9 cellular contexts compared by ENCODE assay signal in the genomic region with DNA sequence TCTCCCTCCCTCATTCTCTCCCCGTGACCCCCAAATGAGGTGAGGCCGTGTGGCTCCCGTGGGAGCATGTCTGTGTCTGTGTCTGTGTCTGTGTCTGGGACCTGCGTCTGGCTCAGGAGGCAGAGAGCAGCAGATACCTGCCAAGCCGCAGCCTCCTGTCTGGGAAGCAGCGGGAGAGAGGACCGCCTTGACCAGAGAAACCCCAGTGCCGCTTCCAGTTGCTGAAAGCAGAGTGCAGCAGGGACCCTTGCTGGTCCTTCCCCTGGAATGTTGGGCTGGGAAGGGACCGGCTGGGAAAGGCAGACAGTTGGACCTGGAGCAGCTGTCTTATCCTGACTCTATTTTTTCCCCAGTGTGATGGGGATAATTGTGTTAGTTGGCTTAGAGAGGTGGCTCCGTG. TPM values are rescaled to one million over a fixed set of nuclear protein-coding genes. Genes with fewer than 3 reads are reported as not detected.
DNase-seq lines count a peak whose midpoint lies in the region; ATAC-seq and TF ChIP-seq lines count a peak whose summit lies in the region.
"Had no signal": no experiment of that assay in that cellular context is flagged by ENCODE, and none has a peak within 500 bp of the region (broad histone marks: within the 10 kb centered on the region; RNA-seq: fewer than 3 reads in every experiment).

No MANE protein-coding gene starts in this region.

- H3K36me3 ChIP-seq in MM.1S (replicated peaks; ENCODE audit: insufficient read depth, low read length) (no peaks in the 10 kb centered on the region), thoracic aorta (no peaks in the 10 kb centered on the region)

- DNase-seq in MM.1S (no peak), coronary artery (ENCODE audit: low spot score) (no peak), left kidney (ENCODE audit: low read depth, low spot score) (peak; percentile 59), thoracic aorta (ENCODE audit: low spot score) (no peak), SW480 (ENCODE audit: low spot score) (no peak), NCI-H524 treated with DMSO at 0.1 percent for 48 hours (lab: John Stamatoyannopoulos, UW) (no peak), lower leg skin (ENCODE audit: low spot score in 2 of 2) (no peak)
- DNase-seq: SIG-M5 had no signal

- H3K79me2 ChIP-seq in MM.1S (ENCODE audit: low read length) = no peaks in the 10 kb centered on the region

- ATAC-seq in thoracic aorta (ENCODE audit: insufficient number of reproducible peaks, low FRiP score, low read depth) (no peak), HG03378 (IDR thresholded peaks at IDR 0.05; ENCODE audit: unreplicated experiment) (no peak)

- H3K9ac ChIP-seq in MM.1S (ENCODE audit: low read length) = no peak overlapping the region

- H3K9me3 ChIP-seq in MM.1S (replicated peaks; ENCODE audit: insufficient read depth, low read length) (no peaks in the 10 kb centered on the region), thoracic aorta (no peaks in the 10 kb centered on the region)

- H2AFZ ChIP-seq in MM.1S (ENCODE audit: low read length) = peak overlapping the region; percentile 46

- no peak overlapping the region for H3K4me3 ChIP-seq in MM.1S (ENCODE audit: low read length)
- H3K4me3 ChIP-seq in coronary artery = peak overlapping the region; percentile 86
- H3K4me3 ChIP-seq in thoracic aorta = peak overlapping the region; percentile 76
- no peak overlapping the region for H3K4me3 ChIP-seq in lower leg skin (ENCODE audit: low read depth, poor library complexity, severe bottlenecking)

- no peaks in the 10 kb centered on the region for H3K9me2 ChIP-seq in MM.1S (replicated peaks; ENCODE audit: insufficient read depth, low read length)

- H3K27ac ChIP-seq in MM.1S (ENCODE audit: low read length) (no peak overlapping the region), coronary artery (peak overlapping the region; percentile 93 to 100), thoracic aorta (peak overlapping the region; percentile 96 to 98)

- no peaks in the 10 kb centered on the region for H3K27me3 ChIP-seq in MM.1S (replicated peaks; ENCODE audit: insufficient read depth, low read length)
- H3K27me3 ChIP-seq in thoracic aorta (replicated peaks; ENCODE audit: insufficient read depth) = no peaks in the 10 kb centered on the region

- H3K4me1 ChIP-seq in MM.1S (ENCODE audit: low read length) (peaks cover 17% of the 10 kb centered on the region), thoracic aorta (ENCODE audit: control insufficient read depth in 1 of 2, low read depth in 2 of 2) (peaks cover 28 to 81% of the 10 kb centered on the region in 2 donors)

- no peaks in the 10 kb centered on the region for H4K20me1 ChIP-seq in MM.1S (ENCODE audit: insufficient read depth, low read length)

- WGBS in lower leg skin, 2 donors = 40 to 60% methylated on average over 10 of the region's 10 CpGs

- H3K4me2 ChIP-seq in MM.1S (ENCODE audit: low read depth, low read length) = peak overlapping the region; percentile 68; the same call in 1 of the 2 replicates

- no peak for TF ChIP-seq POLR2A in lower leg skin (IDR thresholded peaks at IDR 0.05)

- TF ChIP-seq CTCF in MM.1S (IDR thresholded peaks at IDR 0.05; ENCODE audit: low read length) (no peak), coronary artery (IDR thresholded peaks at IDR 0.05) (no peak), thoracic aorta (IDR thresholded peaks at IDR 0.05) (no peak), lower leg skin (IDR thresholded peaks at IDR 0.05) (no peak)

- H3F3A ChIP-seq in MM.1S (ENCODE audit: insufficient read depth, low read length) = peaks cover 8% of the 10 kb centered on the region

- intact Hi-C loops in lower leg skin (cut with DNase I; ENCODE audit: low total_unique reads) = no loop called here

RNA-seq across cellular contexts. Expression of a gene that starts 0.5 kb away (rescaled TPM):
- total RNA-seq in thoracic aorta = 100 to 1,000 TPM in 1 of 2 donors, 10 to 100 TPM in 1; 73.2 to 112 TPM
- total RNA-seq in lower leg skin = 1 to 10 TPM in 2 of 4 donors, under 1 TPM in 2; 0.63 to 3.0 (median 1.0) TPM

RNA-seq across cellular contexts. Expression of a gene that starts 17.1 kb away (rescaled TPM):
- 10 to 100 TPM; 17.6 to 38.1 TPM for total RNA-seq in thoracic aorta
- total RNA-seq in lower leg skin = 10 to 100 TPM in 3 of 4 donors, 1 to 10 TPM in 1; 8.7 to 19.7 (median 16.4) TPM

RNA-seq across cellular contexts. Expression of a gene that starts 28.3 kb away (rescaled TPM):
- total RNA-seq in thoracic aorta (10 to 100 TPM; 24.9 to 25.3 TPM), lower leg skin (10 to 100 TPM; 44.0 to 60.4 (median 50.1) TPM)

RNA-seq across cellular contexts. Expression of a gene that starts 59.5 kb away (rescaled TPM):
- total RNA-seq in thoracic aorta (10 to 100 TPM; 21.9 to 22.9 TPM), lower leg skin (10 to 100 TPM; 16.1 to 37.8 (median 23.0) TPM)

RNA-seq across cellular contexts. Expression of a gene that starts 59.8 kb away (rescaled TPM):
- 100 to 1,000 TPM; 126 to 131 TPM for total RNA-seq in thoracic aorta
- total RNA-seq in lower leg skin = 100 to 1,000 TPM; 150 to 204 (median 161) TPM

Comparison
In these comparisons a context has a peak if more than half of its experiments do, and no peak if none do; other contexts are left out.
1. H3K4me3 ChIP-seq: peak in coronary artery (single experiment) and thoracic aorta (single experiment); none in MM.1S (single experiment) and lower leg skin (single experiment).
2. RNA of a gene that starts 0.5 kb away (total RNA-seq): 73.2 to 112 TPM in thoracic aorta; 0.63 to 3.0 TPM in lower leg skin; every median in the first group is over 10 times any median in the second.